In the genomic region with DNA sequence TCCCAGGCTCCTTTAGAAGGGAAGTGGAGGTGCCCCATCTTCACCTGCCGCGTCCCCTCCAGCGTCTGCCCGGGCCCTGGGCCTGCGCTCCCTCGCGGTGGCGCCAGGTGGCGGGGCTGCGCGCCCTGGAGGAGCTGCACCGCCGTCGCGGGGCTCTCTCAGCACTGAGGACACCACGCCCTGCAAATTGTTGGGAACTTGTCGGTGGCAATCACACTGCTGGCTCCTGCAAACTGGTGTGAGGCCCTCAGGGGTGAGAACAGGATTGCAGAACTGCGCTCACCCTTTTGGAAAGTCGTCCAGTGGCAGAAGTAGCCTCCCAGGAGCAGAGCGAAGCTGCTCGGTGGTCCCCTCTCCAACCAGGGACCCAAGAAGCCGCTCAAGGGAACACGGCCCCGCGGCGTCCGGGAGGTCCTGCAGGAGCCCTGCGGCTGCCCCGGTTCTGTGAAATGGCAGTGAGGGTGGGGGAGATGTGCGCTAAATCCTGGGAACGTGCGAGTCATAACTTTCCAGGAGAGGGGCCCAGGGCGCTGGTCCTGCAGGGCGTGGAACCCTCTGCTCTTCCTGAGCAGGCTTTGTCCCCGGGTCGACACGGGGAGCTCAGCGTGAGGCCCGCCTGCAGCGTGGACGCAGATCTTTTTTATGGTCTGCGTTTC, we compare ENCODE assay signal across 2 cellular contexts.
TF ChIP-seq lines count a peak whose summit lies in the region.

No MANE protein-coding gene starts in this region.

TF ChIP-seq in GM23338, 12 proteins besides CTCF, POLR2A, EP300 and RAD21 (continues in another document):
- TF ChIP-seq, protein P1, sequence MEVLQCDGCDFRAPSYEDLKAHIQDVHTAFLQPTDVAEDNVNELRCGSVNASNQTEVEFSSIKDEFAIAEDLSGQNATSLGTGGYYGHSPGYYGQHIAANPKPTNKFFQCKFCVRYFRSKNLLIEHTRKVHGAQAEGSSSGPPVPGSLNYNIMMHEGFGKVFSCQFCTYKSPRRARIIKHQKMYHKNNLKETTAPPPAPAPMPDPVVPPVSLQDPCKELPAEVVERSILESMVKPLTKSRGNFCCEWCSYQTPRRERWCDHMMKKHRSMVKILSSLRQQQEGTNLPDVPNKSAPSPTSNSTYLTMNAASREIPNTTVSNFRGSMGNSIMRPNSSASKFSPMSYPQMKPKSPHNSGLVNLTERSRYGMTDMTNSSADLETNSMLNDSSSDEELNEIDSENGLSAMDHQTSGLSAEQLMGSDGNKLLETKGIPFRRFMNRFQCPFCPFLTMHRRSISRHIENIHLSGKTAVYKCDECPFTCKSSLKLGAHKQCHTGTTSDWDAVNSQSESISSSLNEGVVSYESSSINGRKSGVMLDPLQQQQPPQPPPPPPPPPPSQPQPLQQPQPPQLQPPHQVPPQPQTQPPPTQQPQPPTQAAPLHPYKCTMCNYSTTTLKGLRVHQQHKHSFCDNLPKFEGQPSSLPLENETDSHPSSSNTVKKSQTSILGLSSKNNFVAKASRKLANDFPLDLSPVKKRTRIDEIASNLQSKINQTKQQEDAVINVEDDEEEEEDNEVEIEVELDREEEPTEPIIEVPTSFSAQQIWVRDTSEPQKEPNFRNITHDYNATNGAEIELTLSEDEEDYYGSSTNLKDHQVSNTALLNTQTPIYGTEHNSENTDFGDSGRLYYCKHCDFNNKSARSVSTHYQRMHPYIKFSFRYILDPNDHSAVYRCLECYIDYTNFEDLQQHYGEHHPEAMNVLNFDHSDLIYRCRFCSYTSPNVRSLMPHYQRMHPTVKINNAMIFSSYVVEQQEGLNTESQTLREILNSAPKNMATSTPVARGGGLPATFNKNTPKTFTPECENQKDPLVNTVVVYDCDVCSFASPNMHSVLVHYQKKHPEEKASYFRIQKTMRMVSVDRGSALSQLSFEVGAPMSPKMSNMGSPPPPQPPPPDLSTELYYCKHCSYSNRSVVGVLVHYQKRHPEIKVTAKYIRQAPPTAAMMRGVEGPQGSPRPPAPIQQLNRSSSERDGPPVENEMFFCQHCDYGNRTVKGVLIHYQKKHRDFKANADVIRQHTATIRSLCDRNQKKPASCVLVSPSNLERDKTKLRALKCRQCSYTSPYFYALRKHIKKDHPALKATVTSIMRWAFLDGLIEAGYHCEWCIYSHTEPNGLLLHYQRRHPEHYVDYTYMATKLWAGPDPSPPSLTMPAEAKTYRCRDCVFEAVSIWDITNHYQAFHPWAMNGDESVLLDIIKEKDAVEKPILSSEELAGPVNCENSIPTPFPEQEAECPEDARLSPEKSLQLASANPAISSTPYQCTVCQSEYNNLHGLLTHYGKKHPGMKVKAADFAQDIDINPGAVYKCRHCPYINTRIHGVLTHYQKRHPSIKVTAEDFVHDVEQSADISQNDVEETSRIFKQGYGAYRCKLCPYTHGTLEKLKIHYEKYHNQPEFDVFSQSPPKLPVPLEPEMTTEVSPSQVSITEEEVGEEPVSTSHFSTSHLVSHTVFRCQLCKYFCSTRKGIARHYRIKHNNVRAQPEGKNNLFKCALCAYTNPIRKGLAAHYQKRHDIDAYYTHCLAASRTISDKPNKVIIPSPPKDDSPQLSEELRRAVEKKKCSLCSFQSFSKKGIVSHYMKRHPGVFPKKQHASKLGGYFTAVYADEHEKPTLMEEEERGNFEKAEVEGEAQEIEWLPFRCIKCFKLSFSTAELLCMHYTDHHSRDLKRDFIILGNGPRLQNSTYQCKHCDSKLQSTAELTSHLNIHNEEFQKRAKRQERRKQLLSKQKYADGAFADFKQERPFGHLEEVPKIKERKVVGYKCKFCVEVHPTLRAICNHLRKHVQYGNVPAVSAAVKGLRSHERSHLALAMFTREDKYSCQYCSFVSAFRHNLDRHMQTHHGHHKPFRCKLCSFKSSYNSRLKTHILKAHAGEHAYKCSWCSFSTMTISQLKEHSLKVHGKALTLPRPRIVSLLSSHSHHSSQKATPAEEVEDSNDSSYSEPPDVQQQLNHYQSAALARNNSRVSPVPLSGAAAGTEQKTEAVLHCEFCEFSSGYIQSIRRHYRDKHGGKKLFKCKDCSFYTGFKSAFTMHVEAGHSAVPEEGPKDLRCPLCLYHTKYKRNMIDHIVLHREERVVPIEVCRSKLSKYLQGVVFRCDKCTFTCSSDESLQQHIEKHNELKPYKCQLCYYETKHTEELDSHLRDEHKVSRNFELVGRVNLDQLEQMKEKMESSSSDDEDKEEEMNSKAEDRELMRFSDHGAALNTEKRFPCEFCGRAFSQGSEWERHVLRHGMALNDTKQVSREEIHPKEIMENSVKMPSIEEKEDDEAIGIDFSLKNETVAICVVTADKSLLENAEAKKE (CRISPR knock-in tag; IDR thresholded peaks at IDR 0.05), result no peak
- TF ChIP-seq POLR2AphosphoS5 (IDR thresholded peaks at IDR 0.05; ENCODE audit: low read depth) (no peak), ZNF331 (CRISPR knock-in tag; IDR thresholded peaks at IDR 0.05; ENCODE audit: low read depth) (no peak), ZNF114 (CRISPR knock-in tag; IDR thresholded peaks at IDR 0.05) (no peak), NANOG (IDR thresholded peaks at IDR 0.05; ENCODE audit: borderline replicate concordance) (no peak), EZH2phosphoT487 (IDR thresholded peaks at IDR 0.05; ENCODE audit: unreplicated experiment) (no peak), JUNB (IDR thresholded peaks at IDR 0.05; ENCODE audit: unreplicated experiment) (no peak), CREB1 (CRISPR knock-in tag; IDR thresholded peaks at IDR 0.05; ENCODE audit: low read depth) (no peak)
- TF ChIP-seq, protein P2, sequence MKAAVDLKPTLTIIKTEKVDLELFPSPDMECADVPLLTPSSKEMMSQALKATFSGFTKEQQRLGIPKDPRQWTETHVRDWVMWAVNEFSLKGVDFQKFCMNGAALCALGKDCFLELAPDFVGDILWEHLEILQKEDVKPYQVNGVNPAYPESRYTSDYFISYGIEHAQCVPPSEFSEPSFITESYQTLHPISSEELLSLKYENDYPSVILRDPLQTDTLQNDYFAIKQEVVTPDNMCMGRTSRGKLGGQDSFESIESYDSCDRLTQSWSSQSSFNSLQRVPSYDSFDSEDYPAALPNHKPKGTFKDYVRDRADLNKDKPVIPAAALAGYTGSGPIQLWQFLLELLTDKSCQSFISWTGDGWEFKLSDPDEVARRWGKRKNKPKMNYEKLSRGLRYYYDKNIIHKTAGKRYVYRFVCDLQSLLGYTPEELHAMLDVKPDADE (IDR thresholded peaks at IDR 0.05), result no peak

TF ChIP-seq in GM12878, 131 proteins besides CTCF, POLR2A, EP300 and RAD21:
- no peak for TF ChIP-seq NFIC (IDR thresholded peaks at IDR 0.05; ENCODE audit: low read depth, low read length)
- TF ChIP-seq SIN3A (IDR thresholded peaks at IDR 0.05; ENCODE audit: low read depth, low read length), result peak; percentile 38; the same call in 1 of the 2 replicates
- no peak for TF ChIP-seq EED (IDR thresholded peaks at IDR 0.05; ENCODE audit: low read depth)
- TF ChIP-seq POU2F2 (IDR thresholded peaks at IDR 0.05; ENCODE audit: borderline replicate concordance, low read depth, low read length), result peak; percentile 69; the same call in 1 of the 3 replicates
- 0 out of 2 replicates have a peak, but pooled peaks have one; percentile 20 for TF ChIP-seq CREB1 (IDR thresholded peaks at IDR 0.05; ENCODE audit: low read depth)
- TF ChIP-seq ZNF207 (IDR thresholded peaks at IDR 0.05; ENCODE audit: borderline replicate concordance), result no peak
- TF ChIP-seq BRCA1 (IDR thresholded peaks at IDR 0.05; ENCODE audit: low read depth, low read length), result no peak
- TF ChIP-seq JUND (IDR thresholded peaks at IDR 0.05; ENCODE audit: low read depth, low read length), result no peak
- peak; percentile 75; the same call in 1 of the 2 replicates for TF ChIP-seq TCF3 (IDR thresholded peaks at IDR 0.05; ENCODE audit: borderline replicate concordance, insufficient read depth, low read depth, low read length)
- no peak for TF ChIP-seq ZNF24 (IDR thresholded peaks at IDR 0.05)
- peak; percentile 19 to 49; a peak in 1 of 4 replicates for TF ChIP-seq BHLHE40 (IDR thresholded peaks at IDR 0.05; ENCODE audit: borderline replicate concordance in 1 of 2, low read depth in 2 of 2, low read length in 1 of 2)
- TF ChIP-seq ZNF217 (IDR thresholded peaks at IDR 0.05), result no peak
- peak; percentile 97 for TF ChIP-seq SMARCA5 (IDR thresholded peaks at IDR 0.05)
- TF ChIP-seq MEF2B (IDR thresholded peaks at IDR 0.05; ENCODE audit: partially characterized antibody, poor library complexity, severe bottlenecking), result peak; percentile 28
- TF ChIP-seq MTA3 (IDR thresholded peaks at IDR 0.05; ENCODE audit: borderline replicate concordance, low read length), result no peak
- peak; percentile 62 for TF ChIP-seq RELA (IDR thresholded peaks at IDR 0.05; ENCODE audit: borderline replicate concordance, partially characterized antibody)
- peak; percentile 8; the same call in 1 of the 2 replicates for TF ChIP-seq SPI1 (IDR thresholded peaks at IDR 0.05; ENCODE audit: borderline replicate concordance, insufficient read depth, low read depth, low read length)
- TF ChIP-seq, protein P3, sequence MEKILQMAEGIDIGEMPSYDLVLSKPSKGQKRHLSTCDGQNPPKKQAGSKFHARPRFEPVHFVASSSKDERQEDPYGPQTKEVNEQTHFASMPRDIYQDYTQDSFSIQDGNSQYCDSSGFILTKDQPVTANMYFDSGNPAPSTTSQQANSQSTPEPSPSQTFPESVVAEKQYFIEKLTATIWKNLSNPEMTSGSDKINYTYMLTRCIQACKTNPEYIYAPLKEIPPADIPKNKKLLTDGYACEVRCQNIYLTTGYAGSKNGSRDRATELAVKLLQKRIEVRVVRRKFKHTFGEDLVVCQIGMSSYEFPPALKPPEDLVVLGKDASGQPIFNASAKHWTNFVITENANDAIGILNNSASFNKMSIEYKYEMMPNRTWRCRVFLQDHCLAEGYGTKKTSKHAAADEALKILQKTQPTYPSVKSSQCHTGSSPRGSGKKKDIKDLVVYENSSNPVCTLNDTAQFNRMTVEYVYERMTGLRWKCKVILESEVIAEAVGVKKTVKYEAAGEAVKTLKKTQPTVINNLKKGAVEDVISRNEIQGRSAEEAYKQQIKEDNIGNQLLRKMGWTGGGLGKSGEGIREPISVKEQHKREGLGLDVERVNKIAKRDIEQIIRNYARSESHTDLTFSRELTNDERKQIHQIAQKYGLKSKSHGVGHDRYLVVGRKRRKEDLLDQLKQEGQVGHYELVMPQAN (conservative IDR thresholded peaks at IDR 0.05), result 0 out of 2 replicates have a peak, but pooled peaks have one; percentile 41
- 0 out of 2 replicates have a peak, but pooled peaks have one; percentile 9 for TF ChIP-seq HCFC1 (IDR thresholded peaks at IDR 0.05; ENCODE audit: low read length)
- TF ChIP-seq RUNX3 (IDR thresholded peaks at IDR 0.05; ENCODE audit: low read length), result peak; percentile 37; the same call in 1 of the 2 replicates
- TF ChIP-seq SMC3 (IDR thresholded peaks at IDR 0.05; ENCODE audit: borderline replicate concordance, low read length), result peak; percentile 99
- peak; percentile 83; the same call in 1 of the 2 replicates for TF ChIP-seq YY1 (IDR thresholded peaks at IDR 0.05; ENCODE audit: low read depth, low read length)
- TF ChIP-seq LARP7 (IDR thresholded peaks at IDR 0.05), result peak; percentile 18; the same call in 1 of the 2 replicates
- no peak for TF ChIP-seq TAF1 (IDR thresholded peaks at IDR 0.05; ENCODE audit: borderline replicate concordance, low read depth, low read length)
- TF ChIP-seq RB1 (IDR thresholded peaks at IDR 0.05; ENCODE audit: borderline replicate concordance), result 0 out of 2 replicates have a peak, but pooled peaks have one; percentile 29
- peak; percentile 41; the same call in 1 of the 2 replicates for TF ChIP-seq FOXM1 (IDR thresholded peaks at IDR 0.05; ENCODE audit: low read depth, low read length)
- TF ChIP-seq RFX5 (IDR thresholded peaks at IDR 0.05; ENCODE audit: low read depth, low read length), result no peak
- TF ChIP-seq MXI1 (IDR thresholded peaks at IDR 0.05; ENCODE audit: low read depth, low read length), result peak; percentile 68
- TF ChIP-seq MYC (IDR thresholded peaks at IDR 0.05; ENCODE audit: insufficient read depth, insufficient read length, insufficient replicate concordance, low read length, severe bottlenecking), result peak; percentile 10
- TF ChIP-seq TCF12 (IDR thresholded peaks at IDR 0.05; ENCODE audit: low read depth, low read length), result 0 out of 2 replicates have a peak, but pooled peaks have one; percentile 33
- TF ChIP-seq GATAD2B (conservative IDR thresholded peaks at IDR 0.05; ENCODE audit: low read depth), result 0 out of 2 replicates have a peak, but pooled peaks have one; percentile 14
- peak; percentile 40; the same call in 1 of the 2 replicates for TF ChIP-seq CHD2 (IDR thresholded peaks at IDR 0.05; ENCODE audit: borderline replicate concordance, low read depth, low read length)
- TF ChIP-seq KLF5 (IDR thresholded peaks at IDR 0.05; ENCODE audit: partially characterized antibody), result no peak
- peak; percentile 80 for TF ChIP-seq IKZF1 (conservative IDR thresholded peaks at IDR 0.05)
- TF ChIP-seq BACH1 (IDR thresholded peaks at IDR 0.05; ENCODE audit: borderline replicate concordance), result peak; percentile 40; the same call in 1 of the 2 replicates
